In the genomic region with DNA sequence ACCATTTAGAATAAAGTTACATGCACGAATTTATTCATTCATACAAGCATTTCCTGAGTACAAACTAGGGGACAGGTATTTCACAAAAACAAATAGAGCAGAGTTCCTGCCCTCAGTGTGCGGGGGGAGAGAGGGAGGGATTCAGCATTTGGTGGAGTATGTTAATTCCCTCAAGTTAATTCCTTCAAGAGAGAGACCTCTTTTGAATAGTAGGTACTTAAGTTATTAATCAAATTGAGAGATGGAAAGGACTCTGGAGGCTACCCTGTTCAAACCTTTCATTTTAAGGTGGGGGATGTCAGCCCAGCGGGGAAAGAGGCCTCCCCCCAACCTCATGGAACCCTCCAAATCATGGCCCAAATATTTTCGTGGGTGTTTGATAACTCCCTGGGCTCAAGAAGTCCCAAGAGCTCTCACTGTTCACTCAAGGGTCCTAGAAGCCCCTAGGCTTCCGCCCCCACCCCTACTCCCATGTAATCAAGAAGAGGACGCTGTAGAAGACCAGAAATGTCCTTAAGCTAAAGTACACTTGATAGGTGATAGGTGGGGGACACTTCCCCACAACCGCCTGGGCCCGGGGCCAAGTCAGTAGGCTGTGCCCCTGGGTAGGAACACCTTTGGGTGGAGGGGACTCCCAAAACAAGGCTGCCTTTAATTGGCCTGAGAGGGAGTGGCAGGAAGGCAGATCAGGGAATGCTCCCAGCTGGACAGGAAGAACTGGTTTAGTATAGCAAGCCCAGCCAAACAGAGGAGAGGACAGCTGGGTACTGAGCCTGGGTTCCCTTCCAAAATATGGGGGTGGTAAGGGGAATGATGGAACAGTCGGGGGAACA, we compare ENCODE assay signal across 8 cellular contexts. TPM values are rescaled to one million over a fixed set of nuclear protein-coding genes. Genes with fewer than 3 reads are reported as not detected.
DNase-seq lines count a peak whose midpoint lies in the region; ATAC-seq and TF ChIP-seq lines count a peak whose summit lies in the region.

No MANE protein-coding gene starts in this region.

- TF ChIP-seq POLR2A in esophagus squamous epithelium (IDR thresholded peaks at IDR 0.05) (peak in 2 of 4 donors; percentile 24 to 29), prostate gland (IDR thresholded peaks at IDR 0.05) (peak; percentile 23), ovary (IDR thresholded peaks at IDR 0.05) (no peak)

- H3K4me1 ChIP-seq in OCI-LY3 (ENCODE audit: low read length) (peaks cover 35% of the 10 kb centered on the region), esophagus squamous epithelium (peaks cover 63 to 86% (median 67%) of the 10 kb centered on the region in 3 donors), prostate gland (replicated peaks) (peaks cover 32% of the 10 kb centered on the region), HAP-1 (peaks cover 40% of the 10 kb centered on the region), ovary (ENCODE audit: insufficient read depth) (peaks cover 23% of the 10 kb centered on the region)

- no peak for TF ChIP-seq EP300 in ovary (IDR thresholded peaks at IDR 0.05)

- intact Hi-C loops in esophagus squamous epithelium (cut with DNase I): no loop called here
- intact Hi-C loops in prostate gland (cut with DNase I): no loop called here
- intact Hi-C loops in ovary (cut with DNase I): no loop called here

- TF ChIP-seq CTCF in OCI-LY3 (IDR thresholded peaks at IDR 0.05; ENCODE audit: low read depth, low read length) (no peak), esophagus squamous epithelium (IDR thresholded peaks at IDR 0.05) (no peak), prostate gland (IDR thresholded peaks at IDR 0.05) (no peak), ovary (IDR thresholded peaks at IDR 0.05) (no peak)

- H3K9me3 ChIP-seq in OCI-LY3 (ENCODE audit: insufficient read depth, low read length): no peaks in the 10 kb centered on the region
- H3K9me3 ChIP-seq in esophagus squamous epithelium: no peaks in the 10 kb centered on the region
- H3K9me3 ChIP-seq in prostate gland: no peaks in the 10 kb centered on the region
- no peaks in the 10 kb centered on the region for H3K9me3 ChIP-seq in HAP-1
- H3K9me3 ChIP-seq in ovary: no peaks in the 10 kb centered on the region

- H3K27me3 ChIP-seq in OCI-LY3 (ENCODE audit: low read depth, low read length): no peaks in the 10 kb centered on the region
- peaks cover 0 to 5% (median 0%) of the 10 kb centered on the region in 4 donors for H3K27me3 ChIP-seq in esophagus squamous epithelium
- H3K27me3 ChIP-seq in prostate gland (replicated peaks; ENCODE audit: insufficient read depth): no peaks in the 10 kb centered on the region
- H3K27me3 ChIP-seq in HAP-1 (ENCODE audit: low read depth): no peaks in the 10 kb centered on the region
- H3K27me3 ChIP-seq in ovary: no peaks in the 10 kb centered on the region

- in situ Hi-C loops in HAP-1 (cut with MboI; ENCODE audit: low sequenced_read_pairs): no loop called here

- 32 to 47% methylated on average over 7 to 9 of the region's 9 CpGs for WGBS in esophagus squamous epithelium, 2 donors
- WGBS in prostate gland: 49% methylated on average over 9 of the region's 9 CpGs
- 71 to 82% (median 76%) methylated on average over 9 of the region's 9 CpGs for WGBS in ovary, 3 donors

- no peak overlapping the region for H3K27ac ChIP-seq in OCI-LY3 (ENCODE audit: low read length)
- H3K27ac ChIP-seq in esophagus squamous epithelium: peak overlapping the region; percentile 90 to 98 (median 94)
- peak overlapping the region; percentile 92 to 94 for H3K27ac ChIP-seq in prostate gland
- H3K27ac ChIP-seq in ovary: peak overlapping the region in 1 of 2 donors; percentile 22

- DNase-seq in EH (ENCODE audit: low read depth) (peak; percentile 36), esophagus squamous epithelium (lab: John Stamatoyannopoulos, UW) (no peak), prostate gland (ENCODE audit: low spot score) (peak; percentile 90), AG20443 (ENCODE audit: low spot score) (no peak), HAP-1 (ENCODE audit: low spot score in 2 of 2) (no peak), ovary (no peak)

- peaks cover 40% of the 10 kb centered on the region for H4K20me1 ChIP-seq in OCI-LY3 (ENCODE audit: insufficient read depth, low read length)

- ATAC-seq in HG02610 (IDR thresholded peaks at IDR 0.05; ENCODE audit: unreplicated experiment): no peak

- H3K36me3 ChIP-seq in OCI-LY3 (replicated peaks; ENCODE audit: low read depth, low read length) (peaks cover 3% of the 10 kb centered on the region), esophagus squamous epithelium (no peaks in the 10 kb centered on the region), prostate gland (no peaks in the 10 kb centered on the region), HAP-1 (replicated peaks) (no peaks in the 10 kb centered on the region; the same call in 1 of the 2 replicates), ovary (no peaks in the 10 kb centered on the region)

- peaks cover 24% of the 10 kb centered on the region; the same call in 1 of the 2 replicates for H3K79me2 ChIP-seq in OCI-LY3 (ENCODE audit: low read length)

- H3K4me2 ChIP-seq in OCI-LY3 (ENCODE audit: low read length): peak overlapping the region; percentile 82

- H3K4me3 ChIP-seq in OCI-LY3 (ENCODE audit: low read length): peak overlapping the region; percentile 81; the same call in 1 of the 2 replicates
- H3K4me3 ChIP-seq in esophagus squamous epithelium: peak overlapping the region; percentile 77 to 87 (median 80)
- H3K4me3 ChIP-seq in prostate gland: peak overlapping the region; percentile 16 to 76
- H3K4me3 ChIP-seq in HAP-1: no peak overlapping the region
- no peak overlapping the region for H3K4me3 ChIP-seq in ovary

- no peak overlapping the region for H3K9ac ChIP-seq in OCI-LY3 (ENCODE audit: low read length)

- no peak overlapping the region for H2AFZ ChIP-seq in OCI-LY3 (ENCODE audit: low read depth, low read length)

RNA-seq across cellular contexts. Expression of a gene that starts 2.9 kb away (rescaled TPM):
- total RNA-seq in esophagus squamous epithelium: 100 to 1,000 TPM in 3 of 4 donors, 10 to 100 TPM in 1; 88.1 to 174 (median 120) TPM
- total RNA-seq in prostate gland: 100 to 1,000 TPM; 123 to 266 TPM
- total RNA-seq in ovary: 100 to 1,000 TPM in 1 of 7 donors, 10 to 100 TPM in 6; 12.9 to 269 (median 45.9) TPM
- polyA plus RNA-seq in ovary: 10 to 100 TPM; 17.3 to 49.0 TPM

RNA-seq across cellular contexts. Expression of a gene that starts 17.6 kb away (rescaled TPM):
- total RNA-seq in esophagus squamous epithelium: 10 to 100 TPM; 22.3 to 32.4 (median 27.0) TPM
- 10 to 100 TPM; 29.3 to 57.4 TPM for total RNA-seq in prostate gland
- 10 to 100 TPM; 29.2 to 69.7 (median 32.8) TPM for total RNA-seq in ovary
- polyA plus RNA-seq in ovary: 10 to 100 TPM; 33.0 to 47.0 TPM

RNA-seq across cellular contexts. Expression of a gene that starts 32.8 kb away (rescaled TPM):
- total RNA-seq in esophagus squamous epithelium (not detected), prostate gland (under 1 TPM in 1 of 2 donors, not detected in 1; 0.51 TPM), ovary (under 1 TPM in 2 of 7 donors, not detected in 5; 0.42 to 0.89 TPM)
- polyA plus RNA-seq in ovary: under 1 TPM in 1 of 2 donors, not detected in 1; 0.02 TPM

RNA-seq across cellular contexts. Expression of a gene that starts 37.2 kb away (rescaled TPM):
- under 1 TPM in 2 of 4 donors, not detected in 2; 0.09 to 0.68 TPM for total RNA-seq in esophagus squamous epithelium
- under 1 TPM in 1 of 2 donors, not detected in 1; 0.34 TPM for total RNA-seq in prostate gland
- total RNA-seq in ovary: under 1 TPM in 1 of 7 donors, not detected in 6; 0.10 TPM
- not detected for polyA plus RNA-seq in ovary

RNA-seq across cellular contexts. Expression of a gene that starts 38.7 kb away (rescaled TPM):
- total RNA-seq in esophagus squamous epithelium (not detected), prostate gland (not detected), ovary (under 1 TPM in 2 of 7 donors, not detected in 5; 0.36 to 0.38 TPM)
- not detected for polyA plus RNA-seq in ovary

Comparison
In these comparisons a context has a peak if more than half of its experiments do, and no peak if none do; other contexts are left out.
1. DNase-seq: peak in EH (single experiment) and prostate gland (single experiment); none in esophagus squamous epithelium (single experiment), AG20443 (single experiment), HAP-1 (0 of 2) and ovary (0 of 5).
2. H3K4me3 ChIP-seq: peak in OCI-LY3 (single experiment), esophagus squamous epithelium (4 of 4) and prostate gland (2 of 2); none in HAP-1 (single experiment) and ovary (single experiment).